10 cellular contexts compared by ENCODE assay signal in the genomic region with DNA sequence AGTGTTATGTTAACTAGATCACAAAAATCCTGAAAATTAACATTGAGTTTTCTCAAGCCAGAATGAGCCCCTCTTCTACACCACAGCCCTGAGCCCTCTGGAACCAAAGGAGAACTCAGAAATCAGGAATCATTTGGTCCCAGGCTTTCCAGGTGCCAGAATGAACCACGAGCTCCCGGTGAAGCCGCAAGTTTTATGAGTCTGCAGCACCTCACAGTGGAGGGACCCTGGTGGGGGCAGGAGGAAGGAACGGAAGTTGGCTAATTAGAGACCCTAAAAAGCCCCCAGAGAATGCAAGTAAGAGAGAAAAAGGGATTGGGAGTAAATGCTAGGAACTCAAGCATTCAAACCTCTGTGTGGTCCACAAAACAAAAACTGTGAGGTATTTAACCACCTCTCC. TPM values are rescaled to one million over a fixed set of nuclear protein-coding genes. Genes with fewer than 3 reads are reported as not detected.
A peak's percentile ranks its signal among the peaks of the same experiment; 100 is the strongest.
DNase-seq lines count a peak whose midpoint lies in the region; ATAC-seq and TF ChIP-seq lines count a peak whose summit lies in the region.
"Had no signal": no experiment of that assay in that cellular context is flagged by ENCODE, and none has a peak within 500 bp of the region (broad histone marks: within the 10 kb centered on the region; RNA-seq: fewer than 3 reads in every experiment).

No MANE protein-coding gene starts in this region.

- peaks cover 42% of the 10 kb centered on the region for H3K4me1 Mint-ChIP-seq in endothelial cell (ENCODE audit: unreplicated experiment)

- no peak overlapping the region for H3K4me3 Mint-ChIP-seq in endothelial cell (ENCODE audit: unreplicated experiment)
- H3K4me3 Mint-ChIP-seq: CD8-positive, alpha-beta T cell had no signal

- no peak overlapping the region for H3K27ac ChIP-seq in OCI-LY7 (ENCODE audit: low read depth, low read length, poor library complexity, severe bottlenecking)

- H3K4me3 ChIP-seq in OCI-LY7 (ENCODE audit: low read depth, low read length, poor library complexity, severe bottlenecking): no peak overlapping the region
- H3K4me3 ChIP-seq in retinal pigment epithelial cell (ENCODE audit: low read length): no peak overlapping the region

- BruUV-seq in OCI-LY7 (replicated peaks; lab: Mats Ljungman, UMichigan): no TSS peak

- no peaks in the 10 kb centered on the region for H3K79me2 ChIP-seq in OCI-LY7 (ENCODE audit: insufficient read depth, low read depth, low read length)

- no peaks in the 10 kb centered on the region for H3K9me3 ChIP-seq in OCI-LY7 (ENCODE audit: low read length)

- POLR2A ChIA-PET in OCI-LY7 (lab: Charles Lee): no interaction called here

- DNase-seq in activated effector memory CD4-positive, alpha-beta T cell treated with anti-CD3 and anti-CD28 coated beads, Interleukin-2, amount 50 U/mL, for 16 hours: peak; percentile 47
- DNase-seq in activated effector memory CD4-positive, alpha-beta T cell treated with Interleukin-2 at 50 U/mL for 16 hours: no peak
- DNase-seq in OCI-LY7 (ENCODE audit: low spot score) (no peak), endothelial cell (ENCODE audit: low spot score) (peak; percentile 18), retinal pigment epithelial cell (ENCODE audit: low read depth) (no peak)
- DNase-seq in central memory CD4-positive, alpha-beta T cell: no peak
- DNase-seq in stimulated activated naive CD4-positive, alpha-beta T cell treated with Interleukin-2 at 50 U/mL for 16 hours (lab: John Stamatoyannopoulos, UW): no peak
- DNase-seq: CD8-positive, alpha-beta T cell had no signal

- ATAC-seq in HG02571 (IDR thresholded peaks at IDR 0.05; ENCODE audit: unreplicated experiment): no peak
- ATAC-seq: CD8-positive, alpha-beta T cell had no signal

- H3K27ac Mint-ChIP-seq in endothelial cell (ENCODE audit: unreplicated experiment): no peak overlapping the region
- H3K27ac Mint-ChIP-seq: CD8-positive, alpha-beta T cell had no signal

- no peaks in the 10 kb centered on the region for H3K9me2 ChIP-seq in OCI-LY7 (ENCODE audit: insufficient read depth, low read length)

- no peaks in the 10 kb centered on the region for H3K36me3 ChIP-seq in OCI-LY7 (ENCODE audit: insufficient read depth, low read length)

- H3K4me2 ChIP-seq in OCI-LY7 (ENCODE audit: low read length): no peak overlapping the region

- TF ChIP-seq CTCF in OCI-LY7 (conservative IDR thresholded peaks at IDR 0.05; ENCODE audit: low read length) (peak; percentile 59), endothelial cell (IDR thresholded peaks at IDR 0.05; ENCODE audit: unreplicated experiment) (no peak), retinal pigment epithelial cell (conservative IDR thresholded peaks at IDR 0.05; ENCODE audit: low read depth, low read length) (peak; percentile 26)

- no peaks in the 10 kb centered on the region for H3K36me3 Mint-ChIP-seq in endothelial cell (ENCODE audit: low read depth, unreplicated experiment)
- H3K36me3 Mint-ChIP-seq: CD8-positive, alpha-beta T cell had no signal

- H3K9me3 Mint-ChIP-seq in endothelial cell (ENCODE audit: unreplicated experiment): no peaks in the 10 kb centered on the region
- H3K9me3 Mint-ChIP-seq: CD8-positive, alpha-beta T cell had no signal

- H3K27me3 Mint-ChIP-seq in endothelial cell (ENCODE audit: unreplicated experiment): peaks cover 3% of the 10 kb centered on the region

- intact Hi-C loops in OCI-LY7 (cut with micrococcal nuclease; ENCODE audit: unreplicated experiment): no loop called here

- no peak overlapping the region for H2AFZ ChIP-seq in OCI-LY7 (ENCODE audit: low read length)

- CTCF ChIA-PET in OCI-LY7 (lab: Charles Lee; ENCODE audit: unreplicated experiment): no interaction called here

- no peaks in the 10 kb centered on the region for H4K20me1 ChIP-seq in OCI-LY7 (ENCODE audit: insufficient read depth, low read length)

- H3K4me1 ChIP-seq in OCI-LY7 (ENCODE audit: insufficient read depth, low read length, poor library complexity, severe bottlenecking): peaks cover 42% of the 10 kb centered on the region

RNA-seq across cellular contexts. Expression of gene BCL2L14, which starts 52.9 kb away (rescaled TPM):
- 0.10 TPM in 1 of 2 replicates, not detected in the other for total RNA-seq in OCI-LY7 (2014; rRNA removed; shearing (Covaris generic))
- total RNA-seq in OCI-LY7 (2022) (not detected in 2 replicates), endothelial cell (ENCODE audit: unreplicated experiment) (0.64 TPM)
- total RNA-seq: glomerular endothelial cell had no signal

Comparison
In these comparisons a context has a peak if more than half of its experiments do, and no peak if none do; other contexts are left out.
1. DNase-seq: peak in activated effector memory CD4-positive, alpha-beta T cell treated with anti-CD3 and anti-CD28 coated beads, Interleukin-2, amount 50 U/mL, for 16 hours (single experiment) and endothelial cell (single experiment); none in activated effector memory CD4-positive, alpha-beta T cell treated with Interleukin-2 at 50 U/mL for 16 hours (single experiment), OCI-LY7 (single experiment), retinal pigment epithelial cell (single experiment), central memory CD4-positive, alpha-beta T cell (single experiment) and stimulated activated naive CD4-positive, alpha-beta T cell treated with Interleukin-2 at 50 U/mL for 16 hours (single experiment).